In the genomic region with DNA sequence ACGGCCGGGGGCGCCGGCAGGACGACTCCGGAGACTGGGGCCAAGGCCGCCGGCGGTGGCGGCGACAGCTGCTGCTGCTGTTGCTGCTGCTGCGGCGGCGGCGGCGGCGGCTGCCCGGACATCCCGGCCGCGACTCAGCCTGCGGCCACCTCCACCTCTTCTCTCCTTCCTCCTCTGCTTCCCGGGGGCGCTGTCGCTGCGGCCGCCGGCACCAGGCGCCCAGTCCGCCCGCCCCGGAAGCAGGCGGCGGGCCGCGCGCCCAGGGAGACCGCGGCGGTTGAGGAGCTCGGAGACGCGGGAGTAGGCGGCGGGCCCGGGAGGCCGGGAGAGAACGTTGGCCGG, we compare ENCODE assay signal across 1 cellular context.
A peak's percentile ranks its signal among the peaks of the same experiment; 100 is the strongest.
TF ChIP-seq lines count a peak whose summit lies in the region.

No MANE protein-coding gene starts in this region.

TF ChIP-seq in K562, 482 proteins besides CTCF, POLR2A, EP300 and RAD21 (continued from another document and continues in another):
- TF ChIP-seq, protein P1, sequence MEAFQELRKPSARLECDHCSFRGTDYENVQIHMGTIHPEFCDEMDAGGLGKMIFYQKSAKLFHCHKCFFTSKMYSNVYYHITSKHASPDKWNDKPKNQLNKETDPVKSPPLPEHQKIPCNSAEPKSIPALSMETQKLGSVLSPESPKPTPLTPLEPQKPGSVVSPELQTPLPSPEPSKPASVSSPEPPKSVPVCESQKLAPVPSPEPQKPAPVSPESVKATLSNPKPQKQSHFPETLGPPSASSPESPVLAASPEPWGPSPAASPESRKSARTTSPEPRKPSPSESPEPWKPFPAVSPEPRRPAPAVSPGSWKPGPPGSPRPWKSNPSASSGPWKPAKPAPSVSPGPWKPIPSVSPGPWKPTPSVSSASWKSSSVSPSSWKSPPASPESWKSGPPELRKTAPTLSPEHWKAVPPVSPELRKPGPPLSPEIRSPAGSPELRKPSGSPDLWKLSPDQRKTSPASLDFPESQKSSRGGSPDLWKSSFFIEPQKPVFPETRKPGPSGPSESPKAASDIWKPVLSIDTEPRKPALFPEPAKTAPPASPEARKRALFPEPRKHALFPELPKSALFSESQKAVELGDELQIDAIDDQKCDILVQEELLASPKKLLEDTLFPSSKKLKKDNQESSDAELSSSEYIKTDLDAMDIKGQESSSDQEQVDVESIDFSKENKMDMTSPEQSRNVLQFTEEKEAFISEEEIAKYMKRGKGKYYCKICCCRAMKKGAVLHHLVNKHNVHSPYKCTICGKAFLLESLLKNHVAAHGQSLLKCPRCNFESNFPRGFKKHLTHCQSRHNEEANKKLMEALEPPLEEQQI (IDR thresholded peaks at IDR 0.05): no peak
- TF ChIP-seq ELF1 (tag; IDR thresholded peaks at IDR 0.05): peak; percentile 94
- TF ChIP-seq ZNF695 (CRISPR knock-in tag; IDR thresholded peaks at IDR 0.05): no peak
- TF ChIP-seq CBX1 (IDR thresholded peaks at IDR 0.05; ENCODE audit: low read depth): no peak
- TF ChIP-seq ZNF24 (IDR thresholded peaks at IDR 0.05): 0 out of 2 replicates have a peak, but pooled peaks have one; percentile 9
- no peak for TF ChIP-seq TAF9B (IDR thresholded peaks at IDR 0.05; ENCODE audit: partially characterized antibody)
- no peak for TF ChIP-seq NCOA1 (IDR thresholded peaks at IDR 0.05; ENCODE audit: low read depth)
- TF ChIP-seq HNRNPL (IDR thresholded peaks at IDR 0.05; ENCODE audit: low read depth, low read length): no peak
- TF ChIP-seq, protein P2, sequence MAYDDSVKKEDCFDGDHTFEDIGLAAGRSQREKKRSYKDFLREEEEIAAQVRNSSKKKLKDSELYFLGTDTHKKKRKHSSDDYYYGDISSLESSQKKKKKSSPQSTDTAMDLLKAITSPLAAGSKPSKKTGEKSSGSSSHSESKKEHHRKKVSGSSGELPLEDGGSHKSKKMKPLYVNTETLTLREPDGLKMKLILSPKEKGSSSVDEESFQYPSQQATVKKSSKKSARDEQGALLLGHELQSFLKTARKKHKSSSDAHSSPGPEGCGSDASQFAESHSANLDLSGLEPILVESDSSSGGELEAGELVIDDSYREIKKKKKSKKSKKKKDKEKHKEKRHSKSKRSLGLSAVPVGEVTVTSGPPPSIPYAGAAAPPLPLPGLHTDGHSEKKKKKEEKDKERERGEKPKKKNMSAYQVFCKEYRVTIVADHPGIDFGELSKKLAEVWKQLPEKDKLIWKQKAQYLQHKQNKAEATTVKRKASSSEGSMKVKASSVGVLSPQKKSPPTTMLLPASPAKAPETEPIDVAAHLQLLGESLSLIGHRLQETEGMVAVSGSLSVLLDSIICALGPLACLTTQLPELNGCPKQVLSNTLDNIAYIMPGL (CRISPR knock-in tag; IDR thresholded peaks at IDR 0.05): peak; percentile 84
- no peak for TF ChIP-seq PYGO2 (tag; IDR thresholded peaks at IDR 0.05)
- TF ChIP-seq, protein P3, sequence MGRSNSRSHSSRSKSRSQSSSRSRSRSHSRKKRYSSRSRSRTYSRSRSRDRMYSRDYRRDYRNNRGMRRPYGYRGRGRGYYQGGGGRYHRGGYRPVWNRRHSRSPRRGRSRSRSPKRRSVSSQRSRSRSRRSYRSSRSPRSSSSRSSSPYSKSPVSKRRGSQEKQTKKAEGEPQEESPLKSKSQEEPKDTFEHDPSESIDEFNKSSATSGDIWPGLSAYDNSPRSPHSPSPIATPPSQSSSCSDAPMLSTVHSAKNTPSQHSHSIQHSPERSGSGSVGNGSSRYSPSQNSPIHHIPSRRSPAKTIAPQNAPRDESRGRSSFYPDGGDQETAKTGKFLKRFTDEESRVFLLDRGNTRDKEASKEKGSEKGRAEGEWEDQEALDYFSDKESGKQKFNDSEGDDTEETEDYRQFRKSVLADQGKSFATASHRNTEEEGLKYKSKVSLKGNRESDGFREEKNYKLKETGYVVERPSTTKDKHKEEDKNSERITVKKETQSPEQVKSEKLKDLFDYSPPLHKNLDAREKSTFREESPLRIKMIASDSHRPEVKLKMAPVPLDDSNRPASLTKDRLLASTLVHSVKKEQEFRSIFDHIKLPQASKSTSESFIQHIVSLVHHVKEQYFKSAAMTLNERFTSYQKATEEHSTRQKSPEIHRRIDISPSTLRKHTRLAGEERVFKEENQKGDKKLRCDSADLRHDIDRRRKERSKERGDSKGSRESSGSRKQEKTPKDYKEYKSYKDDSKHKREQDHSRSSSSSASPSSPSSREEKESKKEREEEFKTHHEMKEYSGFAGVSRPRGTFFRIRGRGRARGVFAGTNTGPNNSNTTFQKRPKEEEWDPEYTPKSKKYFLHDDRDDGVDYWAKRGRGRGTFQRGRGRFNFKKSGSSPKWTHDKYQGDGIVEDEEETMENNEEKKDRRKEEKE (IDR thresholded peaks at IDR 0.05; ENCODE audit: borderline replicate concordance in 1 of 2, control insufficient read depth in 1 of 2, low read depth in 2 of 2, low read length in 1 of 2): no peak
- TF ChIP-seq, protein P4, sequence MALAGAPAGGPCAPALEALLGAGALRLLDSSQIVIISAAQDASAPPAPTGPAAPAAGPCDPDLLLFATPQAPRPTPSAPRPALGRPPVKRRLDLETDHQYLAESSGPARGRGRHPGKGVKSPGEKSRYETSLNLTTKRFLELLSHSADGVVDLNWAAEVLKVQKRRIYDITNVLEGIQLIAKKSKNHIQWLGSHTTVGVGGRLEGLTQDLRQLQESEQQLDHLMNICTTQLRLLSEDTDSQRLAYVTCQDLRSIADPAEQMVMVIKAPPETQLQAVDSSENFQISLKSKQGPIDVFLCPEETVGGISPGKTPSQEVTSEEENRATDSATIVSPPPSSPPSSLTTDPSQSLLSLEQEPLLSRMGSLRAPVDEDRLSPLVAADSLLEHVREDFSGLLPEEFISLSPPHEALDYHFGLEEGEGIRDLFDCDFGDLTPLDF (CRISPR knock-in tag; IDR thresholded peaks at IDR 0.05): no peak
- TF ChIP-seq ZNF253 (CRISPR knock-in tag; conservative IDR thresholded peaks at IDR 0.05): no peak
- TF ChIP-seq ZFP1 (CRISPR knock-in tag; IDR thresholded peaks at IDR 0.05): no peak
- TF ChIP-seq RNF2 (IDR thresholded peaks at IDR 0.05): no peak
- no peak for TF ChIP-seq ZNF324 (CRISPR knock-in tag; IDR thresholded peaks at IDR 0.05)
- no peak for TF ChIP-seq STAT5B (CRISPR knock-in tag; IDR thresholded peaks at IDR 0.05)
- TF ChIP-seq, protein P5, sequence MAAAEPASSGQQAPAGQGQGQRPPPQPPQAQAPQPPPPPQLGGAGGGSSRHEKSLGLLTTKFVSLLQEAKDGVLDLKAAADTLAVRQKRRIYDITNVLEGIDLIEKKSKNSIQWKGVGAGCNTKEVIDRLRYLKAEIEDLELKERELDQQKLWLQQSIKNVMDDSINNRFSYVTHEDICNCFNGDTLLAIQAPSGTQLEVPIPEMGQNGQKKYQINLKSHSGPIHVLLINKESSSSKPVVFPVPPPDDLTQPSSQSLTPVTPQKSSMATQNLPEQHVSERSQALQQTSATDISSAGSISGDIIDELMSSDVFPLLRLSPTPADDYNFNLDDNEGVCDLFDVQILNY (CRISPR knock-in tag; IDR thresholded peaks at IDR 0.05): no peak
- TF ChIP-seq ZNF707 (CRISPR knock-in tag; conservative IDR thresholded peaks at IDR 0.05): no peak
- no peak for TF ChIP-seq SMAD3 (CRISPR knock-in tag; conservative IDR thresholded peaks at IDR 0.05)
- peak; percentile 66 for TF ChIP-seq CCNT2 (IDR thresholded peaks at IDR 0.05; ENCODE audit: borderline replicate concordance, extremely low read depth, insufficient read length, low read depth, low read length)
- TF ChIP-seq, protein P6, sequence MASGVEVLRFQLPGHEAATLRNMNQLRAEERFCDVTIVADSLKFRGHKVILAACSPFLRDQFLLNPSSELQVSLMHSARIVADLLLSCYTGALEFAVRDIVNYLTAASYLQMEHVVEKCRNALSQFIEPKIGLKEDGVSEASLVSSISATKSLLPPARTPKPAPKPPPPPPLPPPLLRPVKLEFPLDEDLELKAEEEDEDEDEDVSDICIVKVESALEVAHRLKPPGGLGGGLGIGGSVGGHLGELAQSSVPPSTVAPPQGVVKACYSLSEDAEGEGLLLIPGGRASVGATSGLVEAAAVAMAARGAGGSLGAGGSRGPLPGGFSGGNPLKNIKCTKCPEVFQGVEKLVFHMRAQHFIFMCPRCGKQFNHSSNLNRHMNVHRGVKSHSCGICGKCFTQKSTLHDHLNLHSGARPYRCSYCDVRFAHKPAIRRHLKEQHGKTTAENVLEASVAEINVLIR (CRISPR knock-in tag; IDR thresholded peaks at IDR 0.05): 0 out of 2 replicates have a peak, but pooled peaks have one; percentile 12
- no peak for TF ChIP-seq GTF2F1 (IDR thresholded peaks at IDR 0.05; ENCODE audit: low read depth, low read length)
- TF ChIP-seq CAMTA2 (CRISPR knock-in tag; conservative IDR thresholded peaks at IDR 0.05): no peak
- TF ChIP-seq WHSC1 (IDR thresholded peaks at IDR 0.05; ENCODE audit: low read length): no peak
- no peak for TF ChIP-seq NCOA4 (IDR thresholded peaks at IDR 0.05; ENCODE audit: partially characterized antibody)
- TF ChIP-seq, protein P7, sequence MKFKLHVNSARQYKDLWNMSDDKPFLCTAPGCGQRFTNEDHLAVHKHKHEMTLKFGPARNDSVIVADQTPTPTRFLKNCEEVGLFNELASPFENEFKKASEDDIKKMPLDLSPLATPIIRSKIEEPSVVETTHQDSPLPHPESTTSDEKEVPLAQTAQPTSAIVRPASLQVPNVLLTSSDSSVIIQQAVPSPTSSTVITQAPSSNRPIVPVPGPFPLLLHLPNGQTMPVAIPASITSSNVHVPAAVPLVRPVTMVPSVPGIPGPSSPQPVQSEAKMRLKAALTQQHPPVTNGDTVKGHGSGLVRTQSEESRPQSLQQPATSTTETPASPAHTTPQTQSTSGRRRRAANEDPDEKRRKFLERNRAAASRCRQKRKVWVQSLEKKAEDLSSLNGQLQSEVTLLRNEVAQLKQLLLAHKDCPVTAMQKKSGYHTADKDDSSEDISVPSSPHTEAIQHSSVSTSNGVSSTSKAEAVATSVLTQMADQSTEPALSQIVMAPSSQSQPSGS (CRISPR knock-in tag; IDR thresholded peaks at IDR 0.05): no peak
- TF ChIP-seq, protein P8, sequence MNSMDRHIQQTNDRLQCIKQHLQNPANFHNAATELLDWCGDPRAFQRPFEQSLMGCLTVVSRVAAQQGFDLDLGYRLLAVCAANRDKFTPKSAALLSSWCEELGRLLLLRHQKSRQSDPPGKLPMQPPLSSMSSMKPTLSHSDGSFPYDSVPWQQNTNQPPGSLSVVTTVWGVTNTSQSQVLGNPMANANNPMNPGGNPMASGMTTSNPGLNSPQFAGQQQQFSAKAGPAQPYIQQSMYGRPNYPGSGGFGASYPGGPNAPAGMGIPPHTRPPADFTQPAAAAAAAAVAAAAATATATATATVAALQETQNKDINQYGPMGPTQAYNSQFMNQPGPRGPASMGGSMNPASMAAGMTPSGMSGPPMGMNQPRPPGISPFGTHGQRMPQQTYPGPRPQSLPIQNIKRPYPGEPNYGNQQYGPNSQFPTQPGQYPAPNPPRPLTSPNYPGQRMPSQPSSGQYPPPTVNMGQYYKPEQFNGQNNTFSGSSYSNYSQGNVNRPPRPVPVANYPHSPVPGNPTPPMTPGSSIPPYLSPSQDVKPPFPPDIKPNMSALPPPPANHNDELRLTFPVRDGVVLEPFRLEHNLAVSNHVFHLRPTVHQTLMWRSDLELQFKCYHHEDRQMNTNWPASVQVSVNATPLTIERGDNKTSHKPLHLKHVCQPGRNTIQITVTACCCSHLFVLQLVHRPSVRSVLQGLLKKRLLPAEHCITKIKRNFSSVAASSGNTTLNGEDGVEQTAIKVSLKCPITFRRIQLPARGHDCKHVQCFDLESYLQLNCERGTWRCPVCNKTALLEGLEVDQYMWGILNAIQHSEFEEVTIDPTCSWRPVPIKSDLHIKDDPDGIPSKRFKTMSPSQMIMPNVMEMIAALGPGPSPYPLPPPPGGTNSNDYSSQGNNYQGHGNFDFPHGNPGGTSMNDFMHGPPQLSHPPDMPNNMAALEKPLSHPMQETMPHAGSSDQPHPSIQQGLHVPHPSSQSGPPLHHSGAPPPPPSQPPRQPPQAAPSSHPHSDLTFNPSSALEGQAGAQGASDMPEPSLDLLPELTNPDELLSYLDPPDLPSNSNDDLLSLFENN (IDR thresholded peaks at IDR 0.05; ENCODE audit: low read depth in 2 of 2, low read length in 2 of 2): no peak
- no peak for TF ChIP-seq SREBF2 (CRISPR knock-in tag; IDR thresholded peaks at IDR 0.05)
- peak; percentile 14; the same call in 1 of the 2 replicates for TF ChIP-seq TCF3 (CRISPR knock-in tag; IDR thresholded peaks at IDR 0.05)
- TF ChIP-seq SMARCB1 (IDR thresholded peaks at IDR 0.05; ENCODE audit: insufficient read length, low read depth): no peak
- TF ChIP-seq, protein P9, sequence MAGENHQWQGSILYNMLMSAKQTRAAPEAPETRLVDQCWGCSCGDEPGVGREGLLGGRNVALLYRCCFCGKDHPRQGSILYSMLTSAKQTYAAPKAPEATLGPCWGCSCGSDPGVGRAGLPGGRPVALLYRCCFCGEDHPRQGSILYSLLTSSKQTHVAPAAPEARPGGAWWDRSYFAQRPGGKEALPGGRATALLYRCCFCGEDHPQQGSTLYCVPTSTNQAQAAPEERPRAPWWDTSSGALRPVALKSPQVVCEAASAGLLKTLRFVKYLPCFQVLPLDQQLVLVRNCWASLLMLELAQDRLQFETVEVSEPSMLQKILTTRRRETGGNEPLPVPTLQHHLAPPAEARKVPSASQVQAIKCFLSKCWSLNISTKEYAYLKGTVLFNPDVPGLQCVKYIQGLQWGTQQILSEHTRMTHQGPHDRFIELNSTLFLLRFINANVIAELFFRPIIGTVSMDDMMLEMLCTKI (IDR thresholded peaks at IDR 0.05; ENCODE audit: partially characterized antibody): no peak
- TF ChIP-seq SNIP1 (IDR thresholded peaks at IDR 0.05; ENCODE audit: low read depth): no peak
- TF ChIP-seq ZBED1 (IDR thresholded peaks at IDR 0.05): no peak
- peak in 1 of 3 experiments; percentile 47 for TF ChIP-seq YY1 (IDR thresholded peaks at IDR 0.05; ENCODE audit: borderline replicate concordance in 1 of 3, control insufficient read depth in 1 of 3, extremely low read depth in 1 of 3, insufficient read depth in 3 of 3, insufficient read length in 1 of 3, insufficient replicate concordance in 2 of 3, low read depth in 1 of 3, low read length in 2 of 3)
- TF ChIP-seq, protein P10, sequence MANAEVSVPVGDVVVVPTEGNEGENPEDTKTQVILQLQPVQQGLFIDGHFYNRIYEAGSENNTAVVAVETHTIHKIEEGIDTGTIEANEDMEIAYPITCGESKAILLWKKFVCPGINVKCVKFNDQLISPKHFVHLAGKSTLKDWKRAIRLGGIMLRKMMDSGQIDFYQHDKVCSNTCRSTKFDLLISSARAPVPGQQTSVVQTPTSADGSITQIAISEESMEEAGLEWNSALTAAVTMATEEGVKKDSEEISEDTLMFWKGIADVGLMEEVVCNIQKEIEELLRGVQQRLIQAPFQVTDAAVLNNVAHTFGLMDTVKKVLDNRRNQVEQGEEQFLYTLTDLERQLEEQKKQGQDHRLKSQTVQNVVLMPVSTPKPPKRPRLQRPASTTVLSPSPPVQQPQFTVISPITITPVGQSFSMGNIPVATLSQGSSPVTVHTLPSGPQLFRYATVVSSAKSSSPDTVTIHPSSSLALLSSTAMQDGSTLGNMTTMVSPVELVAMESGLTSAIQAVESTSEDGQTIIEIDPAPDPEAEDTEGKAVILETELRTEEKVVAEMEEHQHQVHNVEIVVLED (CRISPR knock-in tag; IDR thresholded peaks at IDR 0.05): peak; percentile 71
- no peak for TF ChIP-seq NR2C2 (CRISPR knock-in tag; IDR thresholded peaks at IDR 0.05)
- TF ChIP-seq NR2C2 (tag; IDR thresholded peaks at IDR 0.05): peak; percentile 47; the same call in 1 of the 2 replicates
- TF ChIP-seq KHSRP (IDR thresholded peaks at IDR 0.05): no peak
- TF ChIP-seq NONO (IDR thresholded peaks at IDR 0.05; ENCODE audit: low read depth in 2 of 2, low read length in 1 of 2): peak; percentile 66 to 79; a peak in 3 of 4 replicates
